In the genomic region with DNA sequence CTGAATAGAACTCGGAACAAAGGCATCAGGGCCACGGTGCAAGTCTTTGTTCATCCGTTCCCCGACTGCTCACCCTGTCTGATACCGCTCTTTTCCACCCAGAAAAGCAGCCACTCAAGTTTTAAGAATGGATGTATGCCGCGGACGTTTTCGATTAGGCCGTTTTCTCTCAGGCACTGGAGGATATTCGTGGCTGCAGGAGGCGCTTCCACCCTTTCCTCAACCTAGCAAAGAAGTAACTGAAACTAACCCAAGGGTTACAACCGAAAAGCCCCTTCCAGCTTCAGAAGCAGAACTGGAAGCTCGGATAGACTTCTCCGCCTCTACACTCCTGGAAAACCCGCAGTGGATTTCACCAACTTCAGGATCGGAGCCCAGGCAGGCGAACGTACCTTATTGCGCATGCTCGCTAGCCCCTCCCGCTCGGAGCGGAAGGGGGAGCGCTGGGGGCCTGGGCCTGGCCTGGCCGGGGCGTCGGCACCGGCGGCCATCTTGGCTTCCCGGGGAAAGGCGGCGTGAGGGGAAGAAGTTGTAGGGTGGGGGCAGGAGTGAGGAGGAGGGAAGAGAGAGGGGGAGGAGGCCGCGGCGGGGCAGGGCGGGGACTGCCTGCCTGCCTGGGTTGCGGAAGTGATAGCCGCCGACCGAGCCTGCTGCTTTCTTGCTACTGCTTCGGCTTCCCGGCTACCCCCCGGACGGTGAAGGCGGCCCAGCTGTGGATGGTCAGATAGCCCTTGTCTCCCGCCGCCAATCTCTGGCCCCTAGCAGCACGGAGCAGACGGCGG, we compare ENCODE assay signal across 8 cellular contexts. TPM values are rescaled to one million over a fixed set of nuclear protein-coding genes. Genes with fewer than 3 reads are reported as not detected.
DNase-seq lines count a peak whose midpoint lies in the region; ATAC-seq, FAIRE-seq and TF ChIP-seq lines count a peak whose summit lies in the region.

Gene ACTR3, plus strand, starts transcription at position 619 of the 782 bp plus-strand sequence. CDS start 191 bp downstream, outside the sequence.

- peak; percentile 87 for FAIRE-seq in colon (lab: Jason Lieb, UNC)

- CTCF ChIA-PET in BJ (lab: Yijun Ruan, JAX), result interaction anchor here (0.5 kb wide), 1 partner anchor 1817 kb away, joined by 3 read pairs; no protein-coding TSS in a partner anchor

- H3K27me3 ChIP-seq in BJ (ENCODE audit: control insufficient read depth, insufficient read depth, low read length), result no peaks in the 10 kb centered on the region

- H3K36me3 ChIP-seq in BJ (ENCODE audit: control insufficient read depth, insufficient read depth, low read length), result no peaks in the 10 kb centered on the region

- H3K4me3 ChIP-seq in BJ (ENCODE audit: low read depth, low read length), result peak within 1 kb of the TSS; percentile 96

- 0 out of 2 replicates have a peak, but pooled peaks have one; percentile 6 for TF ChIP-seq CTCF in BJ (IDR thresholded peaks at IDR 0.05; ENCODE audit: insufficient read depth, low read depth, low read length)

- peak; percentile 51 for ATAC-seq in HG03460 (IDR thresholded peaks at IDR 0.05; ENCODE audit: unreplicated experiment)

- POLR2A ChIA-PET in BJ (lab: Charles Lee), result interaction anchor here (0.6 to 2.6 kb wide), 4 partner anchors 9 to 133 kb away, joined by 3 to 9 read pairs (median 7); partner anchors contain the start of gene SLC35F5

- peak; percentile 92 for DNase-seq in BJ (ENCODE audit: low read depth)
- DNase-seq in GM19240 (ENCODE audit: insufficient read length, low spot score), result peak; percentile 31
- peak; percentile 96 to 98 for DNase-seq in NCI-H526 (lab: John Stamatoyannopoulos, UW)
- DNase-seq in activated CD4-positive, alpha-beta T cell treated with anti-CD3 and anti-CD28 coated beads for 48 hours, result peak; percentile 98
- DNase-seq in kidney glomerular epithelial cell (lab: John Stamatoyannopoulos, UW), result peak; percentile 96
- peak; percentile 97 to 98 for DNase-seq in stimulated activated CD4-positive, alpha-beta T cell treated with anti-CD3 and anti-CD28 coated beads, Interleukin-1b, Interleukin-23, amount 100 ng/mL, for 1 hour (ENCODE audit: low read depth in 2 of 2)

RNA-seq across cellular contexts. Expression of gene ACTR3, which starts in this region (rescaled TPM):
- polyA plus RNA-seq in BJ (2011; rRNA removed), result 340 and 478 TPM in 2 replicates
- 266 and 296 TPM in 2 replicates for polyA minus RNA-seq in BJ (2011; rRNA and poly(A)+ RNA removed)

Comparison
In these comparisons a context has a peak if more than half of its experiments do, and no peak if none do; other contexts are left out.
1. Peak in every context shown above with its lines: DNase-seq, ATAC-seq and H3K4me3 ChIP-seq.
2. DNase-seq: peak in every context shown above with its lines; median percentile 98 in activated CD4-positive, alpha-beta T cell treated with anti-CD3 and anti-CD28 coated beads for 48 hours; 98 in stimulated activated CD4-positive, alpha-beta T cell treated with anti-CD3 and anti-CD28 coated beads, Interleukin-1b, Interleukin-23, amount 100 ng/mL, for 1 hour; 97 in NCI-H526; 96 in kidney glomerular epithelial cell; 92 in BJ; 31 in GM19240.